Comparison of ENCODE assay signal across 9 cellular contexts in the genomic region with DNA sequence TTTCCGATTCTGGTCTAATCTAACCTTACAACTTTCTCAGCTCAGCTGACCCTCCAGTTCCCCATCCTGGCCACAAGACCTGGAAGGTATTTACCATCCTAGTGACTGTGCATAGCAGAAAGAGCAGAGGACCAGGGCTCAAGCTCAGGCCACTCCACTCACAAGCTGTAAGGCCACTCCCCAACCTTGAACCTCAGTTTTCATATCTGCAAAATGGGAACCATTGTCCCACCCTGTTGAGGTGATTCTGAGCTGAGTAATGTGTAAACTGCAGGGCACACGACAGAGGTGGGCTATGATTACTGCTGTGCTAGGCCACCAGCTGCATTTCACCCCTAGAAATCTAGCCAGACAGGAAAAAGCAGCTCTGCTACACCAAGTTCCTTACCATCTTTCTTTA. TPM values are rescaled to one million over a fixed set of nuclear protein-coding genes. Genes with fewer than 3 reads are reported as not detected.
"Had no signal": no experiment of that assay in that cellular context is flagged by ENCODE, and none has a peak within 500 bp of the region (broad histone marks: within the 10 kb centered on the region; RNA-seq: fewer than 3 reads in every experiment).

No MANE protein-coding gene starts in this region.

- H2AFZ ChIP-seq: GM23248 had no signal

- H3K27ac Mint-ChIP-seq: H9 had no signal

- H3K9ac ChIP-seq: GM23248 had no signal

- DNase-seq: GM23248, GOT3, H9, HCEC 1CT, IMR-90, KBM-7 had no signal

- H3K4me3 Mint-ChIP-seq: H9 had no signal

- FAIRE-seq: H54 had no signal

- H3K4me3 ChIP-seq: GM23248 had no signal

- H3K27ac ChIP-seq: GM23248, HL-60 had no signal

RNA-seq across cellular contexts. Expression of gene TMEM40, which starts 21.7 kb away (rescaled TPM):
- total RNA-seq: GM23248, H9, HT1080, IMR-90 had no signal
- polyA plus RNA-seq: GM23248 had no signal
